In genomic region chr15:51089041-51089440, GRCh38 we compare ENCODE assay signal across 21 cellular contexts. TPM values are rescaled to one million over a fixed set of nuclear protein-coding genes. Genes with fewer than 3 reads are reported as not detected.
DNase-seq lines count a peak whose midpoint lies in the region; ATAC-seq, FAIRE-seq and TF ChIP-seq lines count a peak whose summit lies in the region.
"Had no signal": no experiment of that assay in that cellular context is flagged by ENCODE, and none has a peak within 500 bp of the region (broad histone marks: within the 10 kb centered on the region; RNA-seq: fewer than 3 reads in every experiment).

No MANE protein-coding gene starts in this region.

- 100% methylated on average over 1 of the region's 1 CpG for WGBS in suprapubic skin

- H3K9me3 ChIP-seq in HEK293 (ENCODE audit: control insufficient read depth, insufficient read depth, low read depth, low read length) (no peaks in the 10 kb centered on the region), thoracic aorta (no peaks in the 10 kb centered on the region), suprapubic skin (no peaks in the 10 kb centered on the region)
- H3K9me3 ChIP-seq: Caco-2, HAP-1 had no signal

- ATAC-seq in thoracic aorta (ENCODE audit: insufficient number of reproducible peaks, low FRiP score, low read depth) (no peak), HG03097 (IDR thresholded peaks at IDR 0.05; ENCODE audit: low FRiP score, unreplicated experiment) (no peak)
- ATAC-seq: CD8-positive, alpha-beta T cell; GM12878 had no signal

- intact Hi-C loops in posterior vena cava (cut with DNase I), result no loop called here

- POLR2A ChIA-PET in HEK293 (lab: Yijun Ruan, JAX), result no interaction called here

- H3K4me1 ChIP-seq in HEK293 (ENCODE audit: control insufficient read depth, insufficient read depth, low read length) (no peaks in the 10 kb centered on the region), thoracic aorta (ENCODE audit: control insufficient read depth in 1 of 2, low read depth in 2 of 2) (peaks cover 16 to 73% of the 10 kb centered on the region in 2 donors), suprapubic skin (peaks cover 41% of the 10 kb centered on the region)
- H3K4me1 ChIP-seq: BLaER1, Caco-2, HAP-1 had no signal

- peaks cover 10% of the 10 kb centered on the region for H3K27me3 ChIP-seq in bronchial epithelial cell (ENCODE audit: control insufficient read depth, insufficient read depth, low read length)
- no peaks in the 10 kb centered on the region for H3K27me3 ChIP-seq in thoracic aorta (replicated peaks; ENCODE audit: insufficient read depth)
- H3K27me3 ChIP-seq in suprapubic skin, result peaks cover 6% of the 10 kb centered on the region

- DNase-seq in bronchial epithelial cell (ENCODE audit: low read depth) (no peak), thoracic aorta (ENCODE audit: low spot score) (no peak), suprapubic skin (ENCODE audit: low spot score in 2 of 2) (no peak), posterior vena cava (ENCODE audit: low spot score) (no peak)
- DNase-seq in activated T-cell treated with anti-CD3 and anti-CD28 coated beads, Interleukin-2, amount 50 U/mL, for 1 hour, result no peak
- DNase-seq: Caco-2; CD4-positive, CD25-positive, alpha-beta regulatory T cell; CD8-positive, alpha-beta T cell; DMS79; EL; GDM1; GOT3 had no signal

- FAIRE-seq in bronchial epithelial cell (lab: Jason Lieb, UNC), result peak; percentile 50
- FAIRE-seq: GM12878, GM19239, H54 had no signal

- H3K27ac ChIP-seq in HEK293 (ENCODE audit: extremely low read depth, low read depth, low read length), result no peak overlapping the region
- H3K27ac ChIP-seq in thoracic aorta, result peak overlapping the region; percentile 26 to 52
- no peak overlapping the region for H3K27ac ChIP-seq in suprapubic skin
- H3K27ac ChIP-seq: BLaER1, C4-2B had no signal

- TF ChIP-seq POLR2A in suprapubic skin (IDR thresholded peaks at IDR 0.05), result no peak

- CTCF ChIA-PET in HEK293 (lab: Yijun Ruan, JAX), result interaction anchor here (0.6 kb wide), 2 partner anchors 104 to 336 kb away, joined by 3 to 4 read pairs; no protein-coding TSS in a partner anchor

- H3K36me3 ChIP-seq in HEK293 (ENCODE audit: control insufficient read depth in 2 of 2, insufficient read depth in 1 of 2, low read length in 2 of 2) (no peaks in the 10 kb centered on the region), bronchial epithelial cell (ENCODE audit: control insufficient read depth, insufficient read depth, low read length) (no peaks in the 10 kb centered on the region), thoracic aorta (no peaks in the 10 kb centered on the region), suprapubic skin (no peaks in the 10 kb centered on the region)
- H3K36me3 ChIP-seq: BLaER1, HAP-1 had no signal

- TF ChIP-seq EP300 in suprapubic skin (IDR thresholded peaks at IDR 0.05), result no peak

- no peak overlapping the region for H3K4me3 ChIP-seq in HEK293 (ENCODE audit: low read depth, low read length)
- H3K4me3 ChIP-seq in bronchial epithelial cell (ENCODE audit: low read depth, low read length), result no peak overlapping the region
- H3K4me3 ChIP-seq in thoracic aorta, result no peak overlapping the region
- no peak overlapping the region for H3K4me3 ChIP-seq in suprapubic skin
- H3K4me3 ChIP-seq: BLaER1, GM12878, HAP-1 had no signal

- TF ChIP-seq CTCF in HEK293 (tag by site-specific recombination; IDR thresholded peaks at IDR 0.05) (no peak), bronchial epithelial cell (IDR thresholded peaks at IDR 0.05; ENCODE audit: insufficient read depth, low read length, severe bottlenecking) (no peak), thoracic aorta (IDR thresholded peaks at IDR 0.05) (no peak), suprapubic skin (IDR thresholded peaks at IDR 0.05) (no peak)

TF ChIP-seq in HEK293, 187 proteins besides CTCF, POLR2A, EP300 and RAD21:
- TF ChIP-seq BCL11A (tag by site-specific recombination; IDR thresholded peaks at IDR 0.05; ENCODE audit: low read depth), result no peak
- TF ChIP-seq EGR2 (tag by site-specific recombination; IDR thresholded peaks at IDR 0.05; ENCODE audit: low read depth), result peak; percentile 69
- TF ChIP-seq ZFHX2 (tag by site-specific recombination; conservative IDR thresholded peaks at IDR 0.05), result peak; percentile 62
- TF ChIP-seq ZNF654 (tag by site-specific recombination; IDR thresholded peaks at IDR 0.05; ENCODE audit: low read depth), result no peak

RNA-seq across cellular contexts. Expression of gene TNFAIP8L3, which starts 5.7 kb away (rescaled TPM):
- total RNA-seq in bronchial epithelial cell, result 5.0 and 7.6 TPM in 2 replicates
- 10 to 100 TPM; 33.3 to 42.0 TPM for total RNA-seq in thoracic aorta
- 10 to 100 TPM; 11.1 to 30.0 (median 15.9) TPM for total RNA-seq in suprapubic skin
- total RNA-seq in posterior vena cava, result 100 to 1,000 TPM in 1 of 2 donors, 10 to 100 TPM in 1; 57.0 to 151 TPM
- total RNA-seq: B cell; Caco-2; CD4-positive, CD25-positive, alpha-beta regulatory T cell; CD8-positive, alpha-beta T cell; GM12878 had no signal

Comparison
In these comparisons a context has a peak if more than half of its experiments do, and no peak if none do; other contexts are left out.
1. H3K27ac ChIP-seq: peak in thoracic aorta (2 of 2); none in HEK293 (single experiment) and suprapubic skin (single experiment).